In the genomic region with DNA sequence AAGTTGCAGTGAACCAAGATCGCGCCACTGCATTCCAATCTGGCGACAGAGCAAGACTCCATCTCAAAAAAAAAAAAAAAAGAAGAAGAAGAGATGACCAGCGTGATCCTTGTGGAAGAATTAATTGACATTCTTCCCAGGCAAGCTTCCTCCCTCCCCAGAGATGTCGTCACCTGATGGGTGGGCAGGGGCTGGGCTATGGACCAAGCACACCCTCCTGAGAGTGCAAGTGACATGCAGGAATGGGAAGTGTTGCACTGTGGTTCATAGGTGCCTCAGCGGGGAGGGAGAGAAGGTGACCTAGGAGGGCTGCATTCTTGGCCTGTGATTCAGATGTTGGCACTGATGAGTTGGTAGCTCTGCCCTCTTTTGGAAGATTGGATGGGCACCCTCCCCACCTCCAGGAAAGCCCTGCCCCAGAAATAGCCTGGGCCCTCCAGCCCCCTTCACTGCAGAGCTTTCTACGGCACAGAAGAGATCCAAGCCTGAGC, we compare ENCODE assay signal across 13 cellular contexts. TPM values are rescaled to one million over a fixed set of nuclear protein-coding genes. Genes with fewer than 3 reads are reported as not detected.
DNase-seq lines count a peak whose midpoint lies in the region; ATAC-seq, FAIRE-seq and TF ChIP-seq lines count a peak whose summit lies in the region.
"Had no signal": no experiment of that assay in that cellular context is flagged by ENCODE, and none has a peak within 500 bp of the region (broad histone marks: within the 10 kb centered on the region; RNA-seq: fewer than 3 reads in every experiment).

No MANE protein-coding gene starts in this region.

- no peak overlapping the region for H3K4me3 Mint-ChIP-seq in H9

- H3K9ac ChIP-seq in IMR-90 (ENCODE audit: low read depth, low read length) = no peak overlapping the region
- H3K9ac ChIP-seq in mammary epithelial cell (ENCODE audit: insufficient read depth, low read length) = no peak overlapping the region
- H3K9ac ChIP-seq in H9 (ENCODE audit: extremely low read depth, insufficient read length, low read length) = no peak overlapping the region

- H4K91ac ChIP-seq in IMR-90 (ENCODE audit: insufficient read depth, low read depth, low read length) (no peak overlapping the region; the same call in 1 of the 2 replicates), H9 (ENCODE audit: insufficient read length, low read depth, low read length) (no peak overlapping the region)

- H2BK15ac ChIP-seq in IMR-90 (ENCODE audit: low read depth, low read length) (no peak overlapping the region), H9 (ENCODE audit: low read depth, low read length) (no peak overlapping the region)

- H2AFZ ChIP-seq in IMR-90 (replicated peaks; ENCODE audit: low read length, poor library complexity) (peak overlapping the region; percentile 83), mammary epithelial cell (ENCODE audit: low read depth, low read length) (peak overlapping the region; percentile 3), H9 (ENCODE audit: low read length) (no peak overlapping the region)

- no peaks in the 10 kb centered on the region for H3K9me3 Mint-ChIP-seq in H9

- TF ChIP-seq EP300 in A549 (IDR thresholded peaks at IDR 0.05) = no peak

- peak overlapping the region; percentile 33 for H3K4ac ChIP-seq in IMR-90 (ENCODE audit: low read depth, low read length)
- no peak overlapping the region for H3K4ac ChIP-seq in H9 (ENCODE audit: low read depth, low read length)

- no peaks in the 10 kb centered on the region for H3K36me3 ChIP-seq in IMR-90 (ENCODE audit: control insufficient read depth, insufficient read depth, low read length)
- no peaks in the 10 kb centered on the region for H3K36me3 ChIP-seq in mammary epithelial cell (ENCODE audit: insufficient read depth, low read length)
- peaks cover 0 to 9% (median 0%) of the 10 kb centered on the region in 3 donors for H3K36me3 ChIP-seq in tibial artery

- H2BK5ac ChIP-seq in IMR-90 (ENCODE audit: low read depth, low read length, poor library complexity, severe bottlenecking) = no peak overlapping the region
- no peak overlapping the region for H2BK5ac ChIP-seq in H9 (ENCODE audit: insufficient read length, low read length)

- H3K14ac ChIP-seq in IMR-90 (replicated peaks; ENCODE audit: low read depth, low read length) = 0 out of 2 replicates have a peak overlapping the region, but pooled peaks have one; percentile 31
- no peak overlapping the region for H3K14ac ChIP-seq in H9 (ENCODE audit: insufficient read depth, low read length)

- H3K4me3 ChIP-seq in A549 = no peak overlapping the region
- H3K4me3 ChIP-seq in IMR-90 (ENCODE audit: insufficient read depth, low read depth, low read length) = no peak overlapping the region
- H3K4me3 ChIP-seq in mammary epithelial cell (replicated peaks in 1 of 3; ENCODE audit: insufficient read depth in 1 of 3, low read depth in 2 of 3, low read length in 3 of 3) = no peak overlapping the region
- no peak overlapping the region for H3K4me3 ChIP-seq in tibial artery

- H3T11ph ChIP-seq in H9 (ENCODE audit: low read length) = no peak overlapping the region

- H2BK12ac ChIP-seq in H9 (ENCODE audit: insufficient read length, low read depth, low read length) = no peak overlapping the region

- in situ Hi-C loops in IMR-90 (cut with MboI; ENCODE audit: low sequenced_read_pairs) = loop anchor here (25.0 kb wide), 1 partner anchor 799 kb away; a partner anchor contains a TSS
- in situ Hi-C loops in mammary epithelial cell (cut with MboI; ENCODE audit: low sequenced_read_pairs in 2 of 2) = loop anchor here in 1 of 2 donors (25.0 kb wide), 1 partner anchor 449 kb away; no protein-coding TSS in a partner anchor

- H4K5ac ChIP-seq in IMR-90 (ENCODE audit: low read depth, low read length) (no peak overlapping the region), H9 (ENCODE audit: insufficient read length, low read depth, low read length) (no peak overlapping the region)

- TF ChIP-seq RAD21 in A549 (conservative IDR thresholded peaks at IDR 0.05 in 1 of 2, IDR thresholded peaks at IDR 0.05 in 1 of 2) (no peak), IMR-90 (IDR thresholded peaks at IDR 0.05; ENCODE audit: low read length) (no peak)

- peak; percentile 18 to 66 for DNase-seq in A549 (ENCODE audit: low read depth in 1 of 2, low spot score in 1 of 2)
- peak; percentile 54 for DNase-seq in IMR-90
- DNase-seq in mammary epithelial cell = peak; percentile 73
- DNase-seq in islet precursor cell = peak; percentile 84
- DNase-seq in H9 = no peak
- no peak for DNase-seq in tibial artery
- DNase-seq: DND-41, midbrain, NCI-H1417 treated with DMSO at 0.1 percent for 48 hours, substantia nigra had no signal

- H3K79me2 ChIP-seq in mammary epithelial cell (ENCODE audit: insufficient read depth, low read length) = no peaks in the 10 kb centered on the region
- no peaks in the 10 kb centered on the region for H3K79me2 ChIP-seq in H9 (ENCODE audit: insufficient read depth, low read length)

- TF ChIP-seq POLR2A in A549 (IDR thresholded peaks at IDR 0.05; ENCODE audit: low read length) (no peak), IMR-90 (IDR thresholded peaks at IDR 0.05; ENCODE audit: low read depth, low read length) (no peak)

- dilution Hi-C loops in IMR-90 (cut with HindIII; ENCODE audit: low sequenced_read_pairs, unreplicated experiment) (no loop called here), mammary epithelial cell (cut with HindIII; ENCODE audit: low sequenced_read_pairs) (loop anchor here (5.0 kb wide), 1 partner anchor 474 kb away; a partner anchor contains a TSS)

- H3K27me3 ChIP-seq in IMR-90 (ENCODE audit: control insufficient read depth, insufficient read depth, low read length) = peaks cover 2% of the 10 kb centered on the region; the same call in 1 of the 2 replicates
- no peaks in the 10 kb centered on the region for H3K27me3 ChIP-seq in mammary epithelial cell (ENCODE audit: insufficient read depth, low read length)
- no peaks in the 10 kb centered on the region; the same call in 1 of the 2 replicates for H3K27me3 ChIP-seq in H9 (ENCODE audit: insufficient read depth, low read length)
- no peaks in the 10 kb centered on the region for H3K27me3 ChIP-seq in tibial artery

- peak overlapping the region; percentile 52 for H2AK9ac ChIP-seq in IMR-90 (replicated peaks; ENCODE audit: low read depth, low read length, poor library complexity)

- no peak for TF ChIP-seq CTCF in A549 (IDR thresholded peaks at IDR 0.05)
- no peak for TF ChIP-seq CTCF in IMR-90 (conservative IDR thresholded peaks at IDR 0.05; ENCODE audit: low read depth, low read length)
- no peak for TF ChIP-seq CTCF in mammary epithelial cell (conservative IDR thresholded peaks at IDR 0.05 in 1 of 2, IDR thresholded peaks at IDR 0.05 in 1 of 2; ENCODE audit: extremely low read depth in 1 of 2, insufficient read depth in 1 of 2, low read depth in 1 of 2, low read length in 2 of 2)
- no peak for TF ChIP-seq CTCF in H9 (conservative IDR thresholded peaks at IDR 0.05)
- no peak for TF ChIP-seq CTCF in tibial artery (IDR thresholded peaks at IDR 0.05)

- H3K4me2 ChIP-seq in A549 = peak overlapping the region; percentile 23; the same call in 2 of the 3 replicates
- no peak overlapping the region for H3K4me2 ChIP-seq in IMR-90 (ENCODE audit: low read depth, low read length)
- peak overlapping the region; percentile 18 for H3K4me2 ChIP-seq in mammary epithelial cell (ENCODE audit: insufficient read depth, low read depth, low read length)
- no peak overlapping the region for H3K4me2 ChIP-seq in H9 (ENCODE audit: insufficient read depth, insufficient read length, low read length)

- peaks cover 3% of the 10 kb centered on the region for H3K9me1 ChIP-seq in IMR-90 (ENCODE audit: insufficient read depth, low read length)

- H2BK20ac ChIP-seq in IMR-90 (ENCODE audit: low read depth, low read length) = peak overlapping the region; percentile 16; the same call in 1 of the 2 replicates
- H2BK20ac ChIP-seq in H9 (ENCODE audit: low read depth, low read length, poor library complexity, severe bottlenecking) = no peak overlapping the region

- peak overlapping the region in 1 of 3 experiments; percentile 49; a peak in 2 of 7 replicates for H3K27ac Mint-ChIP-seq in H9

- intact Hi-C loops in IMR-90 (cut with micrococcal nuclease) = no loop called here
- intact Hi-C loops in mammary epithelial cell (cut with micrococcal nuclease) = no loop called here
- intact Hi-C loops in tibial artery (cut with DNase I; ENCODE audit: low total_unique reads) = no loop called here

- BruUV-seq in IMR-90 (replicated peaks; lab: Mats Ljungman, UMichigan) (no TSS peak), mammary epithelial cell (replicated peaks; lab: Mats Ljungman, UMichigan) (no TSS peak)

- H3K27ac ChIP-seq in A549 (peak overlapping the region; percentile 52 to 81), IMR-90 (ENCODE audit: insufficient read depth, low read length) (no peak overlapping the region), mammary epithelial cell (ENCODE audit: insufficient read depth, low read depth, low read length) (no peak overlapping the region), H9 (ENCODE audit: insufficient read length, low read depth, low read length) (no peak overlapping the region), tibial artery (no peak overlapping the region)

- POLR2A ChIA-PET in A549 (lab: Yijun Ruan, JAX) = no interaction called here
- POLR2A ChIA-PET in IMR-90 (lab: Charles Lee; ENCODE audit: unreplicated experiment) = no interaction called here

- H3K36me3 Mint-ChIP-seq in H9 (ENCODE audit: insufficient read depth in 1 of 3, low read depth in 3 of 3) = peaks cover 0 to 3% (median 0%) of the 10 kb centered on the region in 3 experiments; a peak in 1 of 7 replicates

- H3K9me3 ChIP-seq in A549 (no peaks in the 10 kb centered on the region), IMR-90 (ENCODE audit: control insufficient read depth, insufficient read depth, low read length) (no peaks in the 10 kb centered on the region), mammary epithelial cell (replicated peaks; ENCODE audit: insufficient read depth, low read length) (no peaks in the 10 kb centered on the region), H9 (ENCODE audit: control insufficient read depth, low read depth, low read length) (no peaks in the 10 kb centered on the region), tibial artery (no peaks in the 10 kb centered on the region)

- 34% methylated on average over 4 of the region's 7 CpGs for WGBS in A549 (ENCODE audit: missing lambda C conversion rate)
- no CpG with 5 or more reads among the region's 7 CpGs for WGBS in IMR-90 (ENCODE audit: extremely low coverage in 2 of 2, insufficient read length in 1 of 2), 2 experiments
- WGBS in mammary epithelial cell (ENCODE audit: low coverage, missing lambda C conversion rate) = 49% methylated on average over 6 of the region's 7 CpGs
- WGBS in H9 (ENCODE audit: extremely low coverage, insufficient read length, low lambda C conversion rate) = no CpG with 5 or more reads among the region's 7 CpGs

- H3K23ac ChIP-seq in IMR-90 (ENCODE audit: low read depth, low read length) (no peak overlapping the region), H9 (ENCODE audit: insufficient read length, low read depth, low read length) (no peak overlapping the region)

- no peaks in the 10 kb centered on the region for H3K23me2 ChIP-seq in H9 (ENCODE audit: insufficient read length, low read depth, low read length, poor library complexity, severe bottlenecking)

- ATAC-seq in A549 (peak; percentile 73 to 74), IMR-90 (ENCODE audit: low read depth) (peak; percentile 52), GM21825 (IDR thresholded peaks at IDR 0.05; ENCODE audit: unreplicated experiment) (no peak), GM18520 (IDR thresholded peaks at IDR 0.05; ENCODE audit: unreplicated experiment) (no peak)

- peaks cover 66% of the 10 kb centered on the region for H3K27me3 Mint-ChIP-seq in H9 (ENCODE audit: low read depth)

- H2AK5ac ChIP-seq in IMR-90 (ENCODE audit: low read depth, low read length) = peak overlapping the region; percentile 7; the same call in 1 of the 2 replicates
- H2AK5ac ChIP-seq in H9 (ENCODE audit: insufficient read length, low read length) = no peak overlapping the region

- peaks cover 11 to 22% of the 10 kb centered on the region in 2 experiments for H3K4me1 Mint-ChIP-seq in H9

- H3K4me1 ChIP-seq in A549 (peaks cover 16% of the 10 kb centered on the region), IMR-90 (ENCODE audit: control insufficient read depth, insufficient read depth, low read length) (no peaks in the 10 kb centered on the region), mammary epithelial cell (ENCODE audit: insufficient read depth, low read length) (peaks cover 14% of the 10 kb centered on the region), H9 (ENCODE audit: insufficient read depth, low read length) (no peaks in the 10 kb centered on the region; the same call in 1 of the 2 replicates), tibial artery (peaks cover 0 to 6% (median 0%) of the 10 kb centered on the region in 4 donors)

- CTCF ChIA-PET in A549 (lab: Yijun Ruan, JAX) (interaction anchor here (1.1 to 18.0 kb wide), 6 partner anchors 10 to 126 kb away, joined by 4 to 172 read pairs (median 8); a partner anchor contains a TSS), IMR-90 (lab: Yijun Ruan, JAX) (interaction anchor here (0.7 kb wide), 1 partner anchor 460 kb away, joined by 3 read pairs; no protein-coding TSS in a partner anchor), mammary epithelial cell (lab: Charles Lee; ENCODE audit: low non-redundant PET) (no interaction called here)

- H4K8ac ChIP-seq in IMR-90 (ENCODE audit: low read depth in 2 of 2, low read length in 2 of 2) (0 out of 4 replicates have a peak overlapping the region, but pooled peaks of 1 of the 2 experiments have one; percentile 18), H9 (replicated peaks; ENCODE audit: insufficient read length, low read depth, low read length) (no peak overlapping the region)

- H2BK120ac ChIP-seq in IMR-90 (ENCODE audit: low read depth, low read length) = 0 out of 2 replicates have a peak overlapping the region, but pooled peaks have one; percentile 26
- H2BK120ac ChIP-seq in H9 (ENCODE audit: low read depth, low read length, poor library complexity, severe bottlenecking) = no peak overlapping the region

- no peak for FAIRE-seq in A549 (lab: Jason Lieb, UNC)
- FAIRE-seq: GM18507 had no signal

- H3K18ac ChIP-seq in IMR-90 (ENCODE audit: low read depth, low read length) (no peak overlapping the region), H9 (ENCODE audit: insufficient read length, low read depth, low read length) (no peak overlapping the region)

- H3K56ac ChIP-seq in IMR-90 (ENCODE audit: extremely low read depth, insufficient read depth, low read length) (no peak overlapping the region), H9 (ENCODE audit: insufficient read length, low read depth, low read length) (no peak overlapping the region)

- H3K79me1 ChIP-seq in IMR-90 (ENCODE audit: low read depth in 1 of 2, low read length in 2 of 2) (no peaks in the 10 kb centered on the region), H9 (ENCODE audit: insufficient read depth, low read depth, low read length, poor library complexity, severe bottlenecking) (no peaks in the 10 kb centered on the region)

- H4K20me1 ChIP-seq in IMR-90 (ENCODE audit: insufficient read depth, low read length) = no peaks in the 10 kb centered on the region
- no peaks in the 10 kb centered on the region for H4K20me1 ChIP-seq in mammary epithelial cell (ENCODE audit: insufficient read depth, low read length)
- no peaks in the 10 kb centered on the region for H4K20me1 ChIP-seq in H9 (ENCODE audit: control insufficient read depth, insufficient read depth, insufficient read length)

RNA-seq across cellular contexts. Expression of a gene that starts 37.8 kb away (rescaled TPM):
- polyA plus RNA-seq in A549 (2011; rRNA removed) (18.7 and 20.5 TPM in 2 replicates), A549 (2017; fragmentation: RNase III; extraction: RNeasy Plus Mini Kit Qiagen cat#74134 plus additional on column Dnase treatment) (13.3 to 14.0 TPM (median 13.4 TPM) in 3 replicates), IMR-90 (2012; rRNA removed) (14.3 and 21.0 TPM in 2 replicates), mammary epithelial cell (27.1 TPM)
- polyA plus RNA-seq in A549 (2012; cell fraction: cytosol; rRNA removed) = 31.2 and 38.1 TPM in 2 replicates
- 18.5 and 20.4 TPM in 2 replicates for polyA plus RNA-seq in A549 (2012; cell fraction: nucleus; rRNA removed)
- polyA minus RNA-seq in A549 (2011; rRNA and poly(A)+ RNA removed) = 40.0 and 64.7 TPM in 2 replicates
- total RNA-seq in IMR-90 (2012; rRNA removed) (19.7 and 22.8 TPM in 2 replicates), mammary epithelial cell (10 to 100 TPM; 12.8 to 23.5 TPM), H9 (2021) (30.4 and 32.9 TPM in 2 replicates)
- polyA plus RNA-seq in IMR-90 (2012; cell fraction: cytosol; rRNA removed) = 10.0 and 13.9 TPM in 2 replicates
- polyA plus RNA-seq in IMR-90 (2012; cell fraction: nucleus; rRNA removed; ENCODE audit: low replicate concordance) = 15.2 and 21.3 TPM in 2 replicates
- polyA minus RNA-seq in mammary epithelial cell = 32.3 TPM

RNA-seq across cellular contexts. Expression of a gene that starts 54.3 kb away (rescaled TPM):
- polyA plus RNA-seq in A549 (2011; rRNA removed) = 0.44 and 0.66 TPM in 2 replicates
- 0.71 and 1.1 TPM in 2 replicates for polyA plus RNA-seq in A549 (2012; cell fraction: cytosol; rRNA removed)
- 0.40 and 0.69 TPM in 2 replicates for polyA plus RNA-seq in A549 (2012; cell fraction: nucleus; rRNA removed)
- 0.58 to 1.1 TPM (median 0.96 TPM) in 3 replicates for polyA plus RNA-seq in A549 (2017; fragmentation: RNase III; extraction: RNeasy Plus Mini Kit Qiagen cat#74134 plus additional on column Dnase treatment)
- 1.1 and 1.3 TPM in 2 replicates for polyA minus RNA-seq in A549 (2011; rRNA and poly(A)+ RNA removed)
- 0.72 and 1.1 TPM in 2 replicates for total RNA-seq in IMR-90 (2012; rRNA removed)
- polyA plus RNA-seq in IMR-90 (2012; rRNA removed) = 1.7 and 1.8 TPM in 2 replicates
- 1.6 and 1.7 TPM in 2 replicates for polyA plus RNA-seq in IMR-90 (2012; cell fraction: cytosol; rRNA removed)
- 3.0 and 3.3 TPM in 2 replicates for polyA plus RNA-seq in IMR-90 (2012; cell fraction: nucleus; rRNA removed; ENCODE audit: low replicate concordance)
- 10 to 100 TPM; 10.3 to 42.4 TPM for total RNA-seq in mammary epithelial cell
- polyA plus RNA-seq in mammary epithelial cell = 9.5 TPM
- polyA minus RNA-seq in mammary epithelial cell = 27.8 TPM
- 45.1 and 48.4 TPM in 2 replicates for total RNA-seq in H9 (2021)

Comparison
In these comparisons a context has a peak if more than half of its experiments do, and no peak if none do; other contexts are left out.
1. ATAC-seq: peak in A549 (2 of 2) and IMR-90 (single experiment); none in GM21825 (single experiment) and GM18520 (single experiment).
2. DNase-seq: peak in A549 (2 of 2), IMR-90 (single experiment), mammary epithelial cell (single experiment) and islet precursor cell (single experiment); none in H9 (single experiment) and tibial artery (0 of 2).
3. H3K27ac ChIP-seq: peak in A549 (2 of 2); none in IMR-90 (single experiment), mammary epithelial cell (single experiment), H9 (single experiment) and tibial artery (0 of 2).
4. H3K4me2 ChIP-seq: peak in A549 (single experiment) and mammary epithelial cell (single experiment); none in IMR-90 (single experiment) and H9 (single experiment).